23 cellular contexts compared by ENCODE assay signal in the genomic region with DNA sequence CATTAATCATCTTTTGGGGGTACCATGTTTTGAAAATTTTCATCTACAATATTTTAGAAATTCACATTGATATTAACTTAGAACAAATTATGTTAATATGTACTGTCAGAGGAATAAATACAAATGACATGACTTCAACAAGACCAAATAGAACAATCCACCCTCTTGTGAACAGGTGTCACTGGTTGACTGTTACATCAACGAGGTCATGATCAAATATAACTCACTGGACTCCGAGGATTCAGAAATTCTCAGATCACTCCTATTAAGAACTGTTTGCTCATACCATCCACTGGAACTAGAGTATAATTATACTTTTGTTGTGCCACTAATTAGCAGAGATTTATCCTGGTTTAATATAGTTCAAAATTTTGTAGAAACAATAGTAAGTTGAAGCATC.
"Had no signal": no experiment of that assay in that cellular context is flagged by ENCODE, and none has a peak within 500 bp of the region (broad histone marks: within the 10 kb centered on the region; RNA-seq: fewer than 3 reads in every experiment).

No MANE protein-coding gene starts in this region.

- H3K4me1 ChIP-seq: left lung, lower lobe of right lung, prostate gland, spleen, suprapubic skin, tibial artery, upper lobe of right lung had no signal

- DNase-seq: hippocampal formation; kidney; left colon; left lung; lower lobe of right lung; mammary epithelial cell; mesenchymal stem cell; naive B cell; natural killer cell; pancreas; posterior cingulate gyrus; retina; right cardiac atrium; small intestine; spleen; stimulated activated CD4-positive, alpha-beta T cell treated with anti-CD3 and anti-CD28 coated beads, Interleukin-4, amount 100 ng/mL, for 24 hours; stimulated activated naive CD4-positive, alpha-beta T cell; tibial artery; trophoblast cell; upper lobe of right lung had no signal

- H3K27ac ChIP-seq: left lung, lower lobe of right lung, pancreas, prostate gland, spleen, suprapubic skin, thoracic aorta, tibial artery, upper lobe of right lung had no signal

- H3K27me3 ChIP-seq: left lung, pancreas, spleen, suprapubic skin, tibial artery, upper lobe of right lung had no signal

- H3K9me3 ChIP-seq: left lung, lower lobe of right lung, pancreas, prostate gland, suprapubic skin, thoracic aorta, tibial artery, upper lobe of right lung had no signal

- H3K36me3 ChIP-seq: left lung, lower lobe of right lung, pancreas, prostate gland, spleen, suprapubic skin, thoracic aorta, upper lobe of right lung had no signal

- H3K4me3 ChIP-seq: left lung, lower lobe of right lung, pancreas, prostate gland, spleen, suprapubic skin, thoracic aorta, tibial artery, upper lobe of right lung had no signal
